9 cellular contexts compared by ENCODE assay signal in the genomic region with DNA sequence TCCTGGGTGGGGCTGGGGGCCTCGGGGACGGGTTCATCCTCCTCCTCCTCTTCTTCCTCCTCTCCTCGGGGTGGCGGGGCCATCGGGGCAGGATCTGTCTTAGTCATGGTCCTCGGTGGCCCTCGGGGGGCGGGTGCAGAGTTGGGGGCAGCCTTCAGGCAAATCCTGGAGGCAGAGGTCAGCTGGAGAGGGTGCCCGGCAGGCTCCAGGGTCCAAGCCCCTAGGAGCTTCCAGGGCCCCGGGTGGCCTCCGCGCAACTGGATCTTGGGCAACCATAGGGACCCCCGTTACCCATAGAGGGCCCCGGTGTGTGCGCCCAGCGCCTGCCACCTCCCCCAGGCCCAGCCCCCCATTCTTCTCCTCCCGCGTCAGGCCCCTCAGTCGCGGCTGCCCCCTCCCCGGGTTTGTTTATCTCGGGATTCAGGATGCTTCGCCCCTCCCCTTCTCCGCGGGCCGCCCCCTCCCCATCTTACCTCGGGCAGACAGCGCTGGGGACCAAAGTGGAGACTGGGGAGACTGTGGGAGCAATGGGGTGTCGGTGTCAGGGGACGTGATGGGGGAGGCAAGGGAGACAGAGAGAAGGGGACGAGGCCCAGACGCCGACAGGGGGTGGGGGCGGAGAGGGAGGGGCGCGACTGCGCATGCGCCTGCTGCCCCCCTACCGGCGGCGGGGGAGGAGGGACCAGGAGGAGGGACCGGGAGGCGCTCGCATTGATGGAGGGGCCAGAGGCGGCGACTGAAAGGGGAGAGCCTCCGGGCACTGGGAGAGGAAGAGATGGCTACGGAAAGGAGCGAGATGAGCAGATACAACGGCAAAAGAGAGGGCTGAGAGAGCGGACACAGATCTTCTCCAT. TPM values are rescaled to one million over a fixed set of nuclear protein-coding genes. Genes with fewer than 3 reads are reported as not detected.
A peak's percentile ranks its signal among the peaks of the same experiment; 100 is the strongest.
DNase-seq lines count a peak whose midpoint lies in the region; ATAC-seq and TF ChIP-seq lines count a peak whose summit lies in the region.
"Had no signal": no experiment of that assay in that cellular context is flagged by ENCODE, and none has a peak within 500 bp of the region (broad histone marks: within the 10 kb centered on the region; RNA-seq: fewer than 3 reads in every experiment).

A gene with protein sequence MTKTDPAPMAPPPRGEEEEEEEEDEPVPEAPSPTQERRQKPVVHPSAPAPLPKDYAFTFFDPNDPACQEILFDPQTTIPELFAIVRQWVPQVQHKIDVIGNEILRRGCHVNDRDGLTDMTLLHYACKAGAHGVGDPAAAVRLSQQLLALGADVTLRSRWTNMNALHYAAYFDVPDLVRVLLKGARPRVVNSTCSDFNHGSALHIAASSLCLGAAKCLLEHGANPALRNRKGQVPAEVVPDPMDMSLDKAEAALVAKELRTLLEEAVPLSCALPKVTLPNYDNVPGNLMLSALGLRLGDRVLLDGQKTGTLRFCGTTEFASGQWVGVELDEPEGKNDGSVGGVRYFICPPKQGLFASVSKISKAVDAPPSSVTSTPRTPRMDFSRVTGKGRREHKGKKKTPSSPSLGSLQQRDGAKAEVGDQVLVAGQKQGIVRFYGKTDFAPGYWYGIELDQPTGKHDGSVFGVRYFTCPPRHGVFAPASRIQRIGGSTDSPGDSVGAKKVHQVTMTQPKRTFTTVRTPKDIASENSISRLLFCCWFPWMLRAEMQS (minus strand): TSS at position 623 of the 854 bp plus-strand sequence. CDS start 516 bp downstream, at position 107.

- no peak within 1 kb of the TSS for H2AFZ ChIP-seq in MM.1S (ENCODE audit: low read length)

- no peaks in the 10 kb centered on the region for H3K79me2 ChIP-seq in MM.1S (ENCODE audit: low read length)

- intact Hi-C loops in gastrocnemius medialis (cut with DNase I; ENCODE audit: low total_unique reads) = no loop called here

- H3K27me3 ChIP-seq in gastrocnemius medialis (peaks cover 4 to 16% (median 14%) of the 10 kb centered on the region in 3 donors), MM.1S (replicated peaks; ENCODE audit: insufficient read depth, low read length) (no peaks in the 10 kb centered on the region)

- no peaks in the 10 kb centered on the region for H3K9me3 ChIP-seq in gastrocnemius medialis
- H3K9me3 ChIP-seq in MM.1S (replicated peaks; ENCODE audit: insufficient read depth, low read length) = no peaks in the 10 kb centered on the region
- H3K9me3 ChIP-seq: A549 had no signal

- no peak within 1 kb of the TSS for H3K9ac ChIP-seq in MM.1S (ENCODE audit: low read length)

- in situ Hi-C loops in gastrocnemius medialis (cut with MboI; ENCODE audit: low sequenced_read_pairs in 4 of 4) = no loop called here

- H3K4me1 ChIP-seq in gastrocnemius medialis = no peaks in the 10 kb centered on the region
- H3K4me1 ChIP-seq in MM.1S (ENCODE audit: low read length) = no peaks in the 10 kb centered on the region
- H3K4me1 ChIP-seq: A549 had no signal

- H3K27ac ChIP-seq in caudate nucleus (ENCODE audit: low read depth, low read length) = peak within 1 kb of the TSS; percentile 96
- H3K27ac ChIP-seq in gastrocnemius medialis = peak within 1 kb of the TSS in 3 of 4 donors; percentile 25 to 54 (median 41)
- no peak within 1 kb of the TSS for H3K27ac ChIP-seq in MM.1S (ENCODE audit: low read length)
- H3K27ac ChIP-seq: A549 had no signal

- H3K9me2 ChIP-seq in MM.1S (replicated peaks; ENCODE audit: insufficient read depth, low read length) = no peaks in the 10 kb centered on the region

- H3K4me2 ChIP-seq in MM.1S (ENCODE audit: low read depth, low read length) = no peak within 1 kb of the TSS
- H3K4me2 ChIP-seq: A549 had no signal

- TF ChIP-seq POLR2A in gastrocnemius medialis (IDR thresholded peaks at IDR 0.05) = no peak

- TF ChIP-seq CTCF in gastrocnemius medialis (IDR thresholded peaks at IDR 0.05 in 4 of 5, conservative IDR thresholded peaks at IDR 0.05 in 1 of 5) (no peak), MM.1S (IDR thresholded peaks at IDR 0.05; ENCODE audit: low read length) (no peak)

- H4K20me1 ChIP-seq in MM.1S (ENCODE audit: insufficient read depth, low read length) = no peaks in the 10 kb centered on the region

- H3K36me3 ChIP-seq in gastrocnemius medialis = peaks cover 0 to 4% of the 10 kb centered on the region in 2 donors
- H3K36me3 ChIP-seq in MM.1S (replicated peaks; ENCODE audit: insufficient read depth, low read length) = no peaks in the 10 kb centered on the region

- ATAC-seq in gastrocnemius medialis (no peak), HG02852 (IDR thresholded peaks at IDR 0.05; ENCODE audit: unreplicated experiment) (no peak)
- ATAC-seq: A549 had no signal

- H3K4me3 ChIP-seq in gastrocnemius medialis (peak within 1 kb of the TSS; percentile 48 to 57 (median 52)), MM.1S (ENCODE audit: low read length) (no peak within 1 kb of the TSS)
- H3K4me3 ChIP-seq: A549 had no signal

- DNase-seq in NCI-H2081 (lab: John Stamatoyannopoulos, UW) = peak; percentile 58 to 63
- no peak for DNase-seq in NCI-H2081 treated with DMSO at 0.1 percent for 48 hours (lab: John Stamatoyannopoulos, UW)
- peak; percentile 80 for DNase-seq in SK-N-DZ (ENCODE audit: low spot score)
- DNase-seq in caudate nucleus (lab: John Stamatoyannopoulos, UW) = peak in 59 of 61 donors; percentile 29 to 90 (median 77)
- peak; percentile 99 for DNase-seq in iPS-NIHi11 (ENCODE audit: low spot score)
- DNase-seq in gastrocnemius medialis = no peak
- no peak for DNase-seq in MM.1S

- peaks cover 4% of the 10 kb centered on the region; the same call in 1 of the 2 replicates for H3F3A ChIP-seq in MM.1S (ENCODE audit: insufficient read depth, low read length)

RNA-seq across cellular contexts. Expression of the gene that starts here (rescaled TPM):
- 5.6 and 6.8 TPM in 2 replicates for polyA plus RNA-seq in SK-N-DZ (2014; cell fraction: cytosol; rRNA removed)
- 2.9 and 8.4 TPM in 2 replicates for polyA plus RNA-seq in SK-N-DZ (2014; cell fraction: nucleus; rRNA removed)
- 1 to 10 TPM in 3 of 4 donors, under 1 TPM in 1; 0.61 to 3.2 (median 1.8) TPM for total RNA-seq in gastrocnemius medialis

Comparison
In these comparisons a context has a peak if more than half of its experiments do, and no peak if none do; other contexts are left out.
1. DNase-seq: peak in NCI-H2081 (2 of 2), SK-N-DZ (single experiment), caudate nucleus (59 of 61) and iPS-NIHi11 (single experiment); none in NCI-H2081 treated with DMSO at 0.1 percent for 48 hours (single experiment), gastrocnemius medialis (0 of 2) and MM.1S (single experiment).